15 cellular contexts compared by ENCODE assay signal in the genomic region with DNA sequence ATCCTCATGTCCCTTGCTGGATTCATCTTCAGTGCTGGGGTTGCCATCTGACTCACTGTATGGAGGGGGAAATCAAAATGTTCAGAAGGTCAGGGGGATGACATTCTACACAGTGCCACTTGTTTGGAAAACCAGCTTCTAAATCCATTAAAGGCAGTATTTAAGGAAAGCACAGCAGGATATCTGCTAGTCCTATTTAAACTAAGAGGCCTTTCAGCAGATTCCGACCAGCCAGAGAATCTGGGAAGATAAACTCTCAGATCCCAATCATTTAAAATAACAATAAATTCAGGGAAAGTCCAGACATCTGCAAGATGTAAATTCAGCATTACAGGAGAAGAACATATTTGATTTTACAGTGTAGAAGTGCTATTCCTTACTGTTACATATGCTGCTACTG. TPM values are rescaled to one million over a fixed set of nuclear protein-coding genes. Genes with fewer than 3 reads are reported as not detected.
A peak's percentile ranks its signal among the peaks of the same experiment; 100 is the strongest.
DNase-seq lines count a peak whose midpoint lies in the region; ATAC-seq and TF ChIP-seq lines count a peak whose summit lies in the region.
"Had no signal": no experiment of that assay in that cellular context is flagged by ENCODE, and none has a peak within 500 bp of the region (broad histone marks: within the 10 kb centered on the region; RNA-seq: fewer than 3 reads in every experiment).

No MANE protein-coding gene starts in this region.

- peak overlapping the region; percentile 96 for H3K4me2 ChIP-seq in SK-N-SH

- CTCF ChIA-PET in SK-N-SH (lab: Yijun Ruan, JAX), result interaction anchor here (0.7 to 1.4 kb wide), 5 partner anchors 21 to 534 kb away, joined by 3 to 6 read pairs (median 4); no protein-coding TSS in a partner anchor

- POLR2A ChIA-PET in SK-N-SH (lab: Yijun Ruan, JAX), result no interaction called here

- H3K9me3 Mint-ChIP-seq in activated T-helper 1 cell treated with anti-CD3 and anti-CD28 coated beads, Interleukin-12 subunit alpha, Interleukin-12 subunit beta, Interleukin-2, Interleukin-4 antibody, amounts not matched to agents 30 ng/mL and 10 ng/mL and 1 ng/mL, durations not matched to agents 14 hours and 24 hours and 36 hours, result no peaks in the 10 kb centered on the region
- H3K9me3 Mint-ChIP-seq: activated CD4-positive, alpha-beta memory T cell treated with anti-CD3 and anti-CD28 coated beads for 36 hours had no signal

- no peaks in the 10 kb centered on the region for H3K36me3 Mint-ChIP-seq in activated T-helper 1 cell treated with anti-CD3 and anti-CD28 coated beads, Interleukin-12 subunit alpha, Interleukin-12 subunit beta, Interleukin-2, Interleukin-4 antibody, amounts not matched to agents 30 ng/mL and 10 ng/mL and 1 ng/mL, durations not matched to agents 14 hours and 24 hours and 36 hours (ENCODE audit: low read depth)
- H3K36me3 Mint-ChIP-seq: activated CD4-positive, alpha-beta memory T cell treated with anti-CD3 and anti-CD28 coated beads for 36 hours had no signal

- H3K27ac ChIP-seq in SK-N-SH (ENCODE audit: low read depth in 2 of 2, low read length in 1 of 2), result peak overlapping the region in 1 of 2 experiments; percentile 52; a peak in 1 of 4 replicates
- peak overlapping the region; percentile 93 for H3K27ac ChIP-seq in skeletal muscle tissue (ENCODE audit: low read depth, low read length)
- H3K27ac ChIP-seq: 22Rv1, left lung had no signal

- peaks cover 13 to 15% of the 10 kb centered on the region in 2 experiments; a peak in 3 of 4 replicates for H3K4me1 ChIP-seq in SK-N-SH (ENCODE audit: control insufficient read depth in 1 of 2, insufficient read depth in 2 of 2, low read depth in 1 of 2, low read length in 1 of 2)
- H3K4me1 ChIP-seq in skeletal muscle tissue (ENCODE audit: control insufficient read depth in 3 of 3, insufficient read depth in 3 of 3, low read length in 3 of 3), result peaks cover 29 to 40% (median 30%) of the 10 kb centered on the region in 3 donors

- DNase-seq in SK-N-SH (no peak), GF-D8 (lab: John Stamatoyannopoulos, UW) (no peak), GDM1 (lab: John Stamatoyannopoulos, UW) (no peak)
- no peak for DNase-seq in activated T-helper 1 cell treated with anti-CD3 and anti-CD28 coated beads, Interleukin-12 subunit alpha, Interleukin-12 subunit beta, Interleukin-2, Interleukin-4 antibody, amounts not matched to agents 30 ng/mL and 10 ng/mL and 1 ng/mL, durations not matched to agents 14 hours and 24 hours and 36 hours (ENCODE audit: low spot score)
- DNase-seq: activated CD4-positive, alpha-beta memory T cell treated with anti-CD3 and anti-CD28 coated beads for 36 hours; central memory CD4-positive, alpha-beta T cell; left lung; NCI-H2029; NCI-H82; Right ventricle myocardium superior had no signal

- no peak overlapping the region for H3K9ac ChIP-seq in SK-N-SH
- H3K9ac ChIP-seq in skeletal muscle tissue (ENCODE audit: low read depth in 1 of 3, low read length in 3 of 3), result peak overlapping the region; percentile 10 to 92 (median 88)

- H4K20me1 ChIP-seq in SK-N-SH (ENCODE audit: insufficient read depth), result peaks cover 22% of the 10 kb centered on the region; the same call in 1 of the 2 replicates

- peaks cover 58% of the 10 kb centered on the region for H3K27me3 Mint-ChIP-seq in activated T-helper 1 cell treated with anti-CD3 and anti-CD28 coated beads, Interleukin-12 subunit alpha, Interleukin-12 subunit beta, Interleukin-2, Interleukin-4 antibody, amounts not matched to agents 30 ng/mL and 10 ng/mL and 1 ng/mL, durations not matched to agents 14 hours and 24 hours and 36 hours (ENCODE audit: insufficient read depth)

- ATAC-seq in SK-N-SH treated with all-trans-retinoic acid at 6 μM for 48 hours (no peak), GM18909 (IDR thresholded peaks at IDR 0.05; ENCODE audit: poor library complexity, unreplicated experiment) (no peak)
- ATAC-seq: left lung had no signal

- H3K4me1 Mint-ChIP-seq in activated T-helper 1 cell treated with anti-CD3 and anti-CD28 coated beads, Interleukin-12 subunit alpha, Interleukin-12 subunit beta, Interleukin-2, Interleukin-4 antibody, amounts not matched to agents 30 ng/mL and 10 ng/mL and 1 ng/mL, durations not matched to agents 14 hours and 24 hours and 36 hours (ENCODE audit: low read depth), result peaks cover 25% of the 10 kb centered on the region

- H3K9me3 ChIP-seq in SK-N-SH (no peaks in the 10 kb centered on the region), iPS-18c (ENCODE audit: control insufficient read depth, insufficient read depth, low read length) (peaks cover 4% of the 10 kb centered on the region), skeletal muscle tissue (ENCODE audit: control insufficient read depth in 3 of 3, low read length in 3 of 3) (no peaks in the 10 kb centered on the region)
- H3K9me3 ChIP-seq: left lung had no signal

- H3K27me3 ChIP-seq in SK-N-SH (ENCODE audit: insufficient read depth) (no peaks in the 10 kb centered on the region), skeletal muscle tissue (ENCODE audit: control insufficient read depth in 3 of 3, insufficient read depth in 3 of 3, low read length in 3 of 3) (no peaks in the 10 kb centered on the region)

- intact Hi-C loops in activated T-helper 1 cell treated with anti-CD3 and anti-CD28 coated beads, Interleukin-12 subunit alpha, Interleukin-12 subunit beta, Interleukin-2, Interleukin-4 antibody, amounts not matched to agents 30 ng/mL and 10 ng/mL and 1 ng/mL, durations not matched to agents 14 hours and 24 hours and 36 hours (cut with micrococcal nuclease), result loop anchor here (5.0 to 10.0 kb wide), 2 partner anchors 137 to 534 kb away; no protein-coding TSS in a partner anchor

- H3K4me3 ChIP-seq in SK-N-SH (ENCODE audit: low read depth in 2 of 2, low read length in 1 of 2) (peak overlapping the region; percentile 82 to 95; a peak in 3 of 4 replicates), iPS-18c (ENCODE audit: insufficient read depth, low read depth, low read length) (peak overlapping the region; percentile 94; the same call in 1 of the 2 replicates), skeletal muscle tissue (ENCODE audit: low read length in 3 of 3) (peak overlapping the region; percentile 48 to 95 (median 93))
- H3K4me3 ChIP-seq: left lung had no signal

- H3K4me3 Mint-ChIP-seq in activated T-helper 1 cell treated with anti-CD3 and anti-CD28 coated beads, Interleukin-12 subunit alpha, Interleukin-12 subunit beta, Interleukin-2, Interleukin-4 antibody, amounts not matched to agents 30 ng/mL and 10 ng/mL and 1 ng/mL, durations not matched to agents 14 hours and 24 hours and 36 hours, result peak overlapping the region; percentile 59

- no peak overlapping the region for H3K27ac Mint-ChIP-seq in activated T-helper 1 cell treated with anti-CD3 and anti-CD28 coated beads, Interleukin-12 subunit alpha, Interleukin-12 subunit beta, Interleukin-2, Interleukin-4 antibody, amounts not matched to agents 30 ng/mL and 10 ng/mL and 1 ng/mL, durations not matched to agents 14 hours and 24 hours and 36 hours
- H3K27ac Mint-ChIP-seq: activated CD4-positive, alpha-beta memory T cell treated with anti-CD3 and anti-CD28 coated beads for 36 hours had no signal

- whole genome bisulfite sequencing in SK-N-SH (ENCODE audit: low lambda C conversion rate), result 80% methylated on average over 1 of the region's 1 CpG

- TF ChIP-seq CTCF in SK-N-SH (IDR thresholded peaks at IDR 0.05), result no peak

- peaks cover 85% of the 10 kb centered on the region for H3K79me2 ChIP-seq in SK-N-SH (ENCODE audit: insufficient read depth)

- H3K36me3 ChIP-seq in SK-N-SH (replicated peaks in 1 of 2; ENCODE audit: control insufficient read depth in 1 of 2, insufficient read depth in 2 of 2, low read length in 1 of 2) (peaks cover 27 to 32% of the 10 kb centered on the region in 2 experiments), skeletal muscle tissue (ENCODE audit: control insufficient read depth in 3 of 3, insufficient read depth in 3 of 3, low read length in 3 of 3) (peaks cover 4 to 11% (median 10%) of the 10 kb centered on the region in 3 donors)
- H3K36me3 ChIP-seq: left lung had no signal

- no peak overlapping the region for H2AFZ ChIP-seq in SK-N-SH (ENCODE audit: low read depth)

- TF ChIP-seq EP300 in SK-N-SH (IDR thresholded peaks at IDR 0.05; ENCODE audit: borderline replicate concordance in 1 of 2, low read depth in 1 of 2, low read length in 1 of 2), result no peak

- H3K9me2 ChIP-seq in SK-N-SH, result no peaks in the 10 kb centered on the region

- H3F3A ChIP-seq in SK-N-SH (replicated peaks; ENCODE audit: insufficient read depth), result peaks cover 20% of the 10 kb centered on the region

- TF ChIP-seq RAD21 in SK-N-SH (IDR thresholded peaks at IDR 0.05; ENCODE audit: low read length), result no peak

TF ChIP-seq in SK-N-SH, 30 proteins besides CTCF, POLR2A, EP300 and RAD21 (continues in another document):
- TF ChIP-seq TAF1 (IDR thresholded peaks at IDR 0.05; ENCODE audit: borderline replicate concordance, low read depth, low read length) (no peak), SMC3 (IDR thresholded peaks at IDR 0.05; ENCODE audit: low read depth, low read length) (no peak), GATA2 (CRISPR knock-in tag; IDR thresholded peaks at IDR 0.05) (no peak), RXRA (IDR thresholded peaks at IDR 0.05; ENCODE audit: borderline replicate concordance, low read depth) (no peak)

TF ChIP-seq in SK-N-SH treated with all-trans-retinoic acid at 6 μM for 48 hours, 23 proteins besides CTCF, POLR2A, EP300 and RAD21 (continues in another document):
- TF ChIP-seq ZNF70 (CRISPR knock-in tag; IDR thresholded peaks at IDR 0.05) (no peak), ZFP3 (CRISPR knock-in tag; IDR thresholded peaks at IDR 0.05) (no peak), TOX (CRISPR knock-in tag; IDR thresholded peaks at IDR 0.05; ENCODE audit: borderline replicate concordance) (no peak)

RNA-seq across cellular contexts. Expression of a gene that starts 3.8 kb away (rescaled TPM):
- 3.3 and 4.3 TPM in 2 replicates for polyA plus RNA-seq in SK-N-SH (2012; rRNA removed)
- polyA plus RNA-seq in SK-N-SH (2012; cell fraction: cytosol; rRNA removed), result 4.1 TPM in 2 replicates
- 4.2 and 5.9 TPM in 2 replicates for polyA plus RNA-seq in SK-N-SH (2012; cell fraction: nucleus; rRNA removed)
- total RNA-seq in activated T-helper 1 cell treated with anti-CD3 and anti-CD28 coated beads, Interleukin-12 subunit alpha, Interleukin-12 subunit beta, Interleukin-2, Interleukin-4 antibody, amounts not matched to agents 30 ng/mL and 10 ng/mL and 1 ng/mL, durations not matched to agents 14 hours and 24 hours and 36 hours, result 0.57 and 1.1 TPM in 2 replicates
- 11.0 TPM for total RNA-seq in skeletal muscle tissue

RNA-seq across cellular contexts. Expression of a gene that starts 14.2 kb away (rescaled TPM):
- 38.9 and 46.7 TPM in 2 replicates for polyA plus RNA-seq in SK-N-SH (2012; rRNA removed)
- 51.2 and 58.0 TPM in 2 replicates for polyA plus RNA-seq in SK-N-SH (2012; cell fraction: cytosol; rRNA removed)
- 19.0 and 33.0 TPM in 2 replicates for polyA plus RNA-seq in SK-N-SH (2012; cell fraction: nucleus; rRNA removed)
- total RNA-seq in activated T-helper 1 cell treated with anti-CD3 and anti-CD28 coated beads, Interleukin-12 subunit alpha, Interleukin-12 subunit beta, Interleukin-2, Interleukin-4 antibody, amounts not matched to agents 30 ng/mL and 10 ng/mL and 1 ng/mL, durations not matched to agents 14 hours and 24 hours and 36 hours, result 45.1 and 51.2 TPM in 2 replicates
- total RNA-seq in skeletal muscle tissue, result 103 TPM
